8 cellular contexts compared by ENCODE assay signal in the genomic region with DNA sequence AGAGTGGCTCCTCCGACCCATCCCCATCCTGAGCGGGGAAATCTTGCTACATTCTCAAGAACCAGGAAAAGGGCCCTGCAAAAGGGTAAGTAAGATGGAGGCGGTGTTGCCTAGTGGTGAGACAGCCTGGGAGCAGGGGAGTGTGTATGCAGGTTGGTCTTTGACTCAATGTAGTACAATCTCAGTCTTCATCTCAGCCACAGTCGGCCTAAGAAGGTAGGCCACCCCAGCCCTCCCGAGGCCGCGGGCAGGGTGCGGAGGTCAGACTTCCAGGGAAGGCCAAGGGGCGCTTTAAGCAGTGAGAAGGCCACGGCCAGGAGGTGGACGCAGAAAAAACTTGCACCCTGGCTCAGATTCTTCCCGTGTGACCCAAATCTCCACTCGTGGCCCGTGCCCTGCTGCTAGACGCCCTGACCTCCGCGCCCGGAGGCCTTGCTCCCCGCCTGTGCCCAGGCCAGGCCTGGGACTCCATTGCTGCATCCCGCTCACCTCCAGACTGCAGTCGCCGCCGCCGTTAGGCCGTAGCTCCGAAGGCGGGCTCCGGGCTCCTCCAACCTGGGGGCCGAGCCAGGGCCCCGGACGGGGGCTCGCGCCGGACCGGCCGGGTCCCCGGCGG. TPM values are rescaled to one million over a fixed set of nuclear protein-coding genes. Genes with fewer than 3 reads are reported as not detected.
DNase-seq lines count a peak whose midpoint lies in the region; ATAC-seq and TF ChIP-seq lines count a peak whose summit lies in the region.

No MANE protein-coding gene starts in this region.

- DNase-seq in NCI-H2227 (lab: John Stamatoyannopoulos, UW; ENCODE audit: unreplicated experiment) (peak; percentile 8), NCI-H2227 treated with DMSO at 0.1 percent for 48 hours (lab: John Stamatoyannopoulos, UW) (no peak), HuH-7 (ENCODE audit: low spot score) (peak; percentile 30), prostate gland (ENCODE audit: low spot score) (no peak)
- DNase-seq in activated CD4-positive, alpha-beta T cell treated with anti-CD3 and anti-CD28 coated beads, Interleukin-2, amount 50 U/mL, for 48 hours, result peak; percentile 37 to 54
- DNase-seq in activated CD8-positive, alpha-beta memory T cell treated with anti-CD3 and anti-CD28 coated beads, Interleukin-2, amount 50 U/mL, for 4 hours, result no peak

- no peaks in the 10 kb centered on the region for H3K27me3 ChIP-seq in gastroesophageal sphincter
- no peaks in the 10 kb centered on the region for H3K27me3 ChIP-seq in prostate gland (replicated peaks; ENCODE audit: insufficient read depth)

- H3K27ac ChIP-seq in gastroesophageal sphincter, result peak overlapping the region in 3 of 4 donors; percentile 94 to 95 (median 94)
- H3K27ac ChIP-seq in prostate gland, result peak overlapping the region; percentile 95 to 97

- intact Hi-C loops in prostate gland (cut with DNase I), result no loop called here

- ATAC-seq in GM21447 (IDR thresholded peaks at IDR 0.05; ENCODE audit: unreplicated experiment) (peak; percentile 21), gastroesophageal sphincter (no peak)

- H3K4me1 ChIP-seq in gastroesophageal sphincter, result peaks cover 0 to 27% (median 13%) of the 10 kb centered on the region in 3 donors
- H3K4me1 ChIP-seq in prostate gland (replicated peaks), result peaks cover 4% of the 10 kb centered on the region

- TF ChIP-seq EP300 in gastroesophageal sphincter (IDR thresholded peaks at IDR 0.05), result no peak

- WGBS in gastroesophageal sphincter (ENCODE audit: low coverage in 1 of 2), 2 donors, result 20% methylated on average over 1 to 2 of the region's 38 CpGs
- WGBS in prostate gland, result 4% methylated on average over 36 of the region's 38 CpGs

- TF ChIP-seq POLR2A in gastroesophageal sphincter (IDR thresholded peaks at IDR 0.05) (no peak), prostate gland (IDR thresholded peaks at IDR 0.05) (no peak)

- no peaks in the 10 kb centered on the region for H3K36me3 ChIP-seq in gastroesophageal sphincter
- no peaks in the 10 kb centered on the region for H3K36me3 ChIP-seq in prostate gland

- no peak for TF ChIP-seq CTCF in gastroesophageal sphincter (IDR thresholded peaks at IDR 0.05)
- TF ChIP-seq CTCF in prostate gland (IDR thresholded peaks at IDR 0.05), result no peak

- H3K4me3 ChIP-seq in gastroesophageal sphincter (peak overlapping the region; percentile 62 to 92), prostate gland (peak overlapping the region; percentile 72 to 73)

- H3K9me3 ChIP-seq in gastroesophageal sphincter (no peaks in the 10 kb centered on the region), prostate gland (no peaks in the 10 kb centered on the region)

RNA-seq across cellular contexts. Expression of a gene that starts 0.4 kb away (rescaled TPM):
- total RNA-seq in gastroesophageal sphincter, result 1 to 10 TPM in 2 of 4 donors, not detected in 2; 1.3 to 1.7 TPM
- 10 to 100 TPM in 1 of 2 donors, 1 to 10 TPM in 1; 1.2 to 10.8 TPM for total RNA-seq in prostate gland

RNA-seq across cellular contexts. Expression of a gene that starts 0.5 kb away (rescaled TPM):
- total RNA-seq in gastroesophageal sphincter (10 to 100 TPM in 2 of 4 donors, 1 to 10 TPM in 2; 8.2 to 12.5 (median 9.5) TPM), prostate gland (10 to 100 TPM; 26.5 to 29.1 TPM)

RNA-seq across cellular contexts. Expression of a gene that starts 14.2 kb away (rescaled TPM):
- total RNA-seq in gastroesophageal sphincter (10 to 100 TPM; 25.2 to 41.4 (median 25.7) TPM), prostate gland (10 to 100 TPM; 15.2 to 22.2 TPM)

RNA-seq across cellular contexts. Expression of a gene that starts 19.7 kb away (rescaled TPM):
- total RNA-seq in gastroesophageal sphincter (not detected), prostate gland (under 1 TPM in 1 of 2 donors, not detected in 1; 0.85 TPM)

RNA-seq across cellular contexts. Expression of a gene that starts 41.7 kb away (rescaled TPM):
- total RNA-seq in gastroesophageal sphincter (1 to 10 TPM; 1.4 to 5.7 (median 1.9) TPM), prostate gland (1 to 10 TPM in 1 of 2 donors, under 1 TPM in 1; 0.18 to 8.7 TPM)

Comparison
In these comparisons a context has a peak if more than half of its experiments do, and no peak if none do; other contexts are left out.
1. DNase-seq: peak in NCI-H2227 (single experiment), HuH-7 (single experiment) and activated CD4-positive, alpha-beta T cell treated with anti-CD3 and anti-CD28 coated beads, Interleukin-2, amount 50 U/mL, for 48 hours (2 of 2); none in NCI-H2227 treated with DMSO at 0.1 percent for 48 hours (single experiment), prostate gland (single experiment) and activated CD8-positive, alpha-beta memory T cell treated with anti-CD3 and anti-CD28 coated beads, Interleukin-2, amount 50 U/mL, for 4 hours (single experiment).